8 cellular contexts compared by ENCODE assay signal in genomic region chr6:166540631-166541331, GRCh38. TPM values are rescaled to one million over a fixed set of nuclear protein-coding genes. Genes with fewer than 3 reads are reported as not detected.
DNase-seq lines count a peak whose midpoint lies in the region; ATAC-seq and TF ChIP-seq lines count a peak whose summit lies in the region.

No MANE protein-coding gene starts in this region.

- H3K27ac Mint-ChIP-seq in T-helper 2 cell treated with Interferon-gamma antibody and Interleukin-4, amounts not matched to agents 5 μg/mL and 100 μg/mL, for 36 hours: peak overlapping the region; percentile 79
- peak overlapping the region; percentile 0 for H3K27ac Mint-ChIP-seq in chondrocyte (ENCODE audit: unreplicated experiment)

- peaks cover 13 to 24% (median 18%) of the 10 kb centered on the region in 3 donors for H3K4me1 ChIP-seq in skeletal muscle tissue (ENCODE audit: control insufficient read depth in 3 of 3, insufficient read depth in 3 of 3, low read length in 3 of 3)

- H3K36me3 ChIP-seq in skeletal muscle tissue (ENCODE audit: control insufficient read depth in 3 of 3, insufficient read depth in 3 of 3, low read length in 3 of 3): peaks cover 4 to 10% (median 7%) of the 10 kb centered on the region in 3 donors

- peak overlapping the region; percentile 44 to 62 (median 45) for H3K4me3 ChIP-seq in skeletal muscle tissue (ENCODE audit: low read length in 3 of 3)

- H3K9me3 Mint-ChIP-seq in T-helper 2 cell treated with Interferon-gamma antibody and Interleukin-4, amounts not matched to agents 5 μg/mL and 100 μg/mL, for 36 hours: no peaks in the 10 kb centered on the region
- no peaks in the 10 kb centered on the region for H3K9me3 Mint-ChIP-seq in chondrocyte (ENCODE audit: low read depth)

- no peak for TF ChIP-seq CTCF in chondrocyte (IDR thresholded peaks at IDR 0.05)

- H3K4me1 Mint-ChIP-seq in T-helper 2 cell treated with Interferon-gamma antibody and Interleukin-4, amounts not matched to agents 5 μg/mL and 100 μg/mL, for 36 hours (ENCODE audit: low read depth): peaks cover 24% of the 10 kb centered on the region
- H3K4me1 Mint-ChIP-seq in chondrocyte (ENCODE audit: low read depth): peaks cover 29% of the 10 kb centered on the region

- no peak overlapping the region for H3K27ac ChIP-seq in skeletal muscle tissue (ENCODE audit: low read depth, low read length)

- peak overlapping the region in 2 of 3 donors; percentile 23 to 60 for H3K9ac ChIP-seq in skeletal muscle tissue (ENCODE audit: low read depth in 1 of 3, low read length in 3 of 3)

- no peaks in the 10 kb centered on the region for H3K9me3 ChIP-seq in skeletal muscle tissue (ENCODE audit: control insufficient read depth in 3 of 3, low read length in 3 of 3)

- H3K27me3 Mint-ChIP-seq in T-helper 2 cell treated with Interferon-gamma antibody and Interleukin-4, amounts not matched to agents 5 μg/mL and 100 μg/mL, for 36 hours (ENCODE audit: low read depth): no peaks in the 10 kb centered on the region
- no peaks in the 10 kb centered on the region for H3K27me3 Mint-ChIP-seq in chondrocyte (ENCODE audit: low read depth)

- ATAC-seq in GM18909 (IDR thresholded peaks at IDR 0.05; ENCODE audit: poor library complexity, unreplicated experiment): peak; percentile 82
- peak; percentile 98 for ATAC-seq in HG02973 (IDR thresholded peaks at IDR 0.05; ENCODE audit: unreplicated experiment)
- ATAC-seq in HG03097 (IDR thresholded peaks at IDR 0.05; ENCODE audit: low FRiP score, unreplicated experiment): no peak

- H3K36me3 Mint-ChIP-seq in T-helper 2 cell treated with Interferon-gamma antibody and Interleukin-4, amounts not matched to agents 5 μg/mL and 100 μg/mL, for 36 hours (ENCODE audit: low read depth): peaks cover 4% of the 10 kb centered on the region
- peaks cover 19% of the 10 kb centered on the region for H3K36me3 Mint-ChIP-seq in chondrocyte (ENCODE audit: low read depth)

- DNase-seq in T-helper 2 cell treated with Interferon-gamma antibody and Interleukin-4, amounts not matched to agents 5 μg/mL and 100 μg/mL, for 36 hours (ENCODE audit: low spot score): peak; percentile 65
- DNase-seq in chondrocyte (ENCODE audit: low spot score): no peak
- no peak for DNase-seq in HEK293T (ENCODE audit: extremely low spot score)
- no peak for DNase-seq in HPDE6-E6E7 (ENCODE audit: extremely low spot score)

- H3K27me3 ChIP-seq in skeletal muscle tissue (ENCODE audit: control insufficient read depth in 3 of 3, insufficient read depth in 3 of 3, low read length in 3 of 3): no peaks in the 10 kb centered on the region

- CTCF ChIA-PET in HEK293T (lab: Yijun Ruan, JAX): no interaction called here

- POLR2A ChIA-PET in HEK293T (lab: Yijun Ruan, JAX): no interaction called here

- peak overlapping the region; percentile 73 for H3K4me3 Mint-ChIP-seq in T-helper 2 cell treated with Interferon-gamma antibody and Interleukin-4, amounts not matched to agents 5 μg/mL and 100 μg/mL, for 36 hours
- H3K4me3 Mint-ChIP-seq in chondrocyte (ENCODE audit: unreplicated experiment): no peak overlapping the region

TF ChIP-seq in HEK293T, 16 proteins besides CTCF, POLR2A, EP300 and RAD21:
- TF ChIP-seq BHLHE40 (IDR thresholded peaks at IDR 0.05; ENCODE audit: borderline replicate concordance) (no peak), SUZ12 (IDR thresholded peaks at IDR 0.05) (no peak), HDGF (IDR thresholded peaks at IDR 0.05; ENCODE audit: borderline replicate concordance) (no peak), ELF4 (IDR thresholded peaks at IDR 0.05) (no peak)

RNA-seq across cellular contexts. Expression of gene RAMACL, which starts 45.7 kb away (rescaled TPM):
- total RNA-seq in chondrocyte (1.7 to 4.8 TPM (median 2.4 TPM) in 3 replicates), skeletal muscle tissue (1.0 TPM)
